ENCODE assay signal across 25 cellular contexts in genomic region chr6:41475164-41475563, GRCh38.
DNase-seq lines count a peak whose midpoint lies in the region; ATAC-seq, FAIRE-seq and TF ChIP-seq lines count a peak whose summit lies in the region.
"Had no signal": no experiment of that assay in that cellular context is flagged by ENCODE, and none has a peak within 500 bp of the region (broad histone marks: within the 10 kb centered on the region; RNA-seq: fewer than 3 reads in every experiment).

No MANE protein-coding gene starts in this region.

- H3K4me1 Mint-ChIP-seq in nephron, result peaks cover 22% of the 10 kb centered on the region
- H3K4me1 Mint-ChIP-seq in osteocyte (ENCODE audit: unreplicated experiment), result peaks cover under 1% of the 10 kb centered on the region
- H3K4me1 Mint-ChIP-seq: CD14-positive monocyte had no signal

- H3K36me3 Mint-ChIP-seq in nephron (ENCODE audit: low read depth) (no peaks in the 10 kb centered on the region), osteocyte (ENCODE audit: unreplicated experiment) (no peaks in the 10 kb centered on the region)
- H3K36me3 Mint-ChIP-seq: CD14-positive monocyte; CD4-positive, alpha-beta memory T cell; CD4-positive, CD25-positive, alpha-beta regulatory T cell; CD8-positive, alpha-beta memory T cell had no signal

- no peak overlapping the region for H3K27ac ChIP-seq in HEK293 (ENCODE audit: extremely low read depth, low read depth, low read length)
- H3K27ac ChIP-seq: BLaER1 had no signal

- DNase-seq in HTR-8/SVneo (ENCODE audit: insufficient read length, low spot score), result no peak
- DNase-seq in activated CD4-positive, alpha-beta T cell treated with anti-CD3 and anti-CD28 coated beads for 1 hour, result no peak
- no peak for DNase-seq in osteocyte (ENCODE audit: extremely low spot score, unreplicated experiment)
- DNase-seq: 8988T; ACHN; BE2C; C1 segment of cervical spinal cord; CD4-positive, alpha-beta memory T cell; CD4-positive, CD25-positive, alpha-beta regulatory T cell; CD8-positive, alpha-beta memory T cell; COR-L47; DMS 273 treated with DMSO at 0.1 percent for 48 hours; DMS153; DMS53; DMS79; DND-41; EL; GDM1 had no signal

- no peak overlapping the region for H3K4me3 ChIP-seq in HEK293 (ENCODE audit: low read depth, low read length)
- H3K4me3 ChIP-seq: BLaER1 had no signal

- H3K4me1 ChIP-seq in HEK293 (ENCODE audit: control insufficient read depth, insufficient read depth, low read length), result peaks cover 19% of the 10 kb centered on the region
- H3K4me1 ChIP-seq: BE2C had no signal

- H3K27me3 Mint-ChIP-seq in nephron (ENCODE audit: low read depth), result peaks cover 50% of the 10 kb centered on the region
- peaks cover 30% of the 10 kb centered on the region for H3K27me3 Mint-ChIP-seq in osteocyte (ENCODE audit: unreplicated experiment)

- CTCF ChIA-PET in HEK293 (lab: Yijun Ruan, JAX), result interaction anchor here (0.6 to 1.2 kb wide), 5 partner anchors 9 to 75 kb away, joined by 3 to 5 read pairs (median 3); no protein-coding TSS in a partner anchor

- no peak for ATAC-seq in GM18520 (IDR thresholded peaks at IDR 0.05; ENCODE audit: unreplicated experiment)

- POLR2A ChIA-PET in HEK293 (lab: Yijun Ruan, JAX), result no interaction called here

- H3K9me3 ChIP-seq in HEK293 (ENCODE audit: control insufficient read depth, insufficient read depth, low read depth, low read length), result no peaks in the 10 kb centered on the region
- H3K9me3 ChIP-seq: BE2C, BLaER1 had no signal

- H3K9me3 Mint-ChIP-seq in nephron (no peaks in the 10 kb centered on the region), osteocyte (ENCODE audit: unreplicated experiment) (no peaks in the 10 kb centered on the region)
- H3K9me3 Mint-ChIP-seq: CD8-positive, alpha-beta memory T cell had no signal

- FAIRE-seq in HTR-8/SVneo (lab: Jason Lieb, UNC), result peak; percentile 13
- FAIRE-seq: A204.1, GM12891 had no signal

- TF ChIP-seq CTCF in HEK293 (tag by site-specific recombination; IDR thresholded peaks at IDR 0.05) (no peak), nephron (IDR thresholded peaks at IDR 0.05; ENCODE audit: unreplicated experiment in 3 of 3) (no peak), osteocyte (IDR thresholded peaks at IDR 0.05) (no peak)

- no peaks in the 10 kb centered on the region for H3K36me3 ChIP-seq in HEK293 (ENCODE audit: control insufficient read depth in 2 of 2, insufficient read depth in 1 of 2, low read length in 2 of 2)
- H3K36me3 ChIP-seq: BE2C, BLaER1 had no signal

- H3K4me3 Mint-ChIP-seq in nephron, result no peak overlapping the region
- no peak overlapping the region for H3K4me3 Mint-ChIP-seq in osteocyte (ENCODE audit: unreplicated experiment)
- H3K4me3 Mint-ChIP-seq: CD4-positive, alpha-beta memory T cell; CD4-positive, CD25-positive, alpha-beta regulatory T cell; CD8-positive, alpha-beta memory T cell had no signal

- H3K27ac Mint-ChIP-seq in nephron, result peak overlapping the region in 2 of 3 experiments; percentile 6 to 51
- no peak overlapping the region for H3K27ac Mint-ChIP-seq in osteocyte (ENCODE audit: unreplicated experiment)
- H3K27ac Mint-ChIP-seq: CD14-positive monocyte; CD4-positive, alpha-beta memory T cell; CD4-positive, CD25-positive, alpha-beta regulatory T cell had no signal

TF ChIP-seq in HEK293, 187 proteins besides CTCF, POLR2A, EP300 and RAD21:
- peak; percentile 69 for TF ChIP-seq SCRT2 (tag by site-specific recombination; IDR thresholded peaks at IDR 0.05)
- TF ChIP-seq ZNF350 (tag by site-specific recombination; IDR thresholded peaks at IDR 0.05), result no peak
- no peak for TF ChIP-seq ZNF157 (tag by site-specific recombination; IDR thresholded peaks at IDR 0.05)
